In genomic region chr10:58576736-58577366, GRCh38 we compare ENCODE assay signal across 14 cellular contexts.
DNase-seq lines count a peak whose midpoint lies in the region; ATAC-seq and TF ChIP-seq lines count a peak whose summit lies in the region.
"Had no signal": no experiment of that assay in that cellular context is flagged by ENCODE, and none has a peak within 500 bp of the region (broad histone marks: within the 10 kb centered on the region; RNA-seq: fewer than 3 reads in every experiment).

No MANE protein-coding gene starts in this region.

- H3K23ac ChIP-seq in neuronal stem cell (ENCODE audit: low read depth, low read length, poor library complexity) = no peak overlapping the region

- no peak overlapping the region for H3K18ac ChIP-seq in neuronal stem cell (ENCODE audit: low read length)

- DNase-seq in RPMI7951 (ENCODE audit: low read depth) (peak; percentile 33), left ventricle myocardium superior (no peak), neuronal stem cell (ENCODE audit: low spot score) (no peak), SHP77 (lab: John Stamatoyannopoulos, UW) (no peak)
- no peak for DNase-seq in stimulated activated CD4-positive, alpha-beta T cell treated with anti-CD3 and anti-CD28 coated beads, Interleukin-2, amount 100 ng/mL, for 48 hours
- DNase-seq: activated naive CD4-positive, alpha-beta T cell treated with anti-CD3 and anti-CD28 coated beads for 36 hours; GOT3; left colon; NCI-H1436; posterior cingulate gyrus; substantia nigra; T-helper 17 cell had no signal

- H3K4ac ChIP-seq in neuronal stem cell (ENCODE audit: low read length) = no peak overlapping the region

- H3K9ac ChIP-seq in neuronal stem cell (ENCODE audit: low read depth, low read length, poor library complexity) = no peak overlapping the region

- H3K79me1 ChIP-seq in neuronal stem cell (ENCODE audit: low read depth, low read length) = no peaks in the 10 kb centered on the region

- H4K8ac ChIP-seq in neuronal stem cell (ENCODE audit: low read depth, low read length) = no peak overlapping the region

- no peak overlapping the region for H3K4me2 ChIP-seq in neuronal stem cell (ENCODE audit: insufficient read depth, low read length, poor library complexity, severe bottlenecking)

- no peak overlapping the region for H2BK12ac ChIP-seq in neuronal stem cell (ENCODE audit: low read length)

- peak; percentile 12 for ATAC-seq in left ventricle myocardium superior
- ATAC-seq: left colon, T-helper 17 cell had no signal

- POLR2A ChIA-PET in HEK293 (lab: Yijun Ruan, JAX) = no interaction called here

- H3K27ac ChIP-seq in HEK293 (ENCODE audit: extremely low read depth, low read depth, low read length) (no peak overlapping the region), skin epidermis (peak overlapping the region in 18 of 21 experiments; percentile 12 to 88 (median 64)), neuronal stem cell (replicated peaks; ENCODE audit: low read length) (no peak overlapping the region)

- no peak overlapping the region for H3K14ac ChIP-seq in neuronal stem cell (ENCODE audit: low read length)

- no peaks in the 10 kb centered on the region for H3K36me3 ChIP-seq in HEK293 (ENCODE audit: control insufficient read depth in 2 of 2, insufficient read depth in 1 of 2, low read length in 2 of 2)
- H3K36me3 ChIP-seq in neuronal stem cell (replicated peaks in 1 of 2; ENCODE audit: control insufficient read depth in 2 of 2, insufficient read depth in 2 of 2, low read length in 2 of 2) = no peaks in the 10 kb centered on the region

- H2BK15ac ChIP-seq in neuronal stem cell (ENCODE audit: low read length) = no peak overlapping the region

- H3K9me3 ChIP-seq in HEK293 (ENCODE audit: control insufficient read depth, insufficient read depth, low read depth, low read length) = no peaks in the 10 kb centered on the region
- H3K9me3 ChIP-seq in neuronal stem cell (replicated peaks in 1 of 2; ENCODE audit: control insufficient read depth in 2 of 2, insufficient read depth in 1 of 2, low read depth in 1 of 2, low read length in 2 of 2) = no peaks in the 10 kb centered on the region

- no peak overlapping the region for H2BK120ac ChIP-seq in neuronal stem cell (ENCODE audit: low read depth, low read length)

- H2BK5ac ChIP-seq in neuronal stem cell (ENCODE audit: low read length) = no peak overlapping the region

- no peaks in the 10 kb centered on the region for H3K27me3 ChIP-seq in neuronal stem cell (ENCODE audit: control insufficient read depth in 3 of 3, insufficient read depth in 3 of 3, low read depth in 1 of 3, low read length in 3 of 3)

- no peak overlapping the region for H2AK5ac ChIP-seq in neuronal stem cell (ENCODE audit: low read depth, low read length)

- no peak overlapping the region for H2AFZ ChIP-seq in neuronal stem cell (ENCODE audit: low read length)

- TF ChIP-seq CTCF in HEK293 (tag by site-specific recombination; IDR thresholded peaks at IDR 0.05) = no peak

- H4K91ac ChIP-seq in neuronal stem cell (ENCODE audit: low read depth, low read length, poor library complexity) = no peak overlapping the region

- H3K4me3 ChIP-seq in HEK293 (ENCODE audit: low read depth, low read length) (no peak overlapping the region), skin epidermis (no peak overlapping the region), neuronal stem cell (ENCODE audit: low read length in 2 of 2) (no peak overlapping the region)

- no CpG with 5 or more reads among the region's 2 CpGs for WGBS in neuronal stem cell (ENCODE audit: extremely low coverage in 2 of 2, insufficient read length in 2 of 2, insufficient replicate concordance in 1 of 2), 2 donors

- H3K4me1 ChIP-seq in HEK293 (ENCODE audit: control insufficient read depth, insufficient read depth, low read length) (peaks cover 11% of the 10 kb centered on the region), neuronal stem cell (ENCODE audit: control insufficient read depth in 2 of 2, insufficient read depth in 1 of 2, low read depth in 1 of 2, low read length in 2 of 2) (peaks cover 4 to 8% of the 10 kb centered on the region in 2 donors)

- intact Hi-C loops in left ventricle myocardium superior (cut with micrococcal nuclease) = no loop called here

- CTCF ChIA-PET in HEK293 (lab: Yijun Ruan, JAX) = no interaction called here

TF ChIP-seq in HEK293, 187 proteins besides CTCF, POLR2A, EP300 and RAD21:
- 0 out of 2 replicates have a peak, but pooled peaks have one; percentile 41 for TF ChIP-seq PRDM10 (tag by site-specific recombination; IDR thresholded peaks at IDR 0.05)
- no peak for TF ChIP-seq ZNF426 (tag by site-specific recombination; IDR thresholded peaks at IDR 0.05)
- no peak for TF ChIP-seq ZFP37 (tag by site-specific recombination; IDR thresholded peaks at IDR 0.05)
- no peak for TF ChIP-seq ZBTB10 (tag by site-specific recombination; IDR thresholded peaks at IDR 0.05)

Comparison
In these comparisons a context has a peak if more than half of its experiments do, and no peak if none do; other contexts are left out.
1. H3K27ac ChIP-seq: peak in skin epidermis (18 of 21); none in HEK293 (single experiment) and neuronal stem cell (single experiment).